In genomic region chr2:178414266-178415247, GRCh38 we compare ENCODE assay signal across 8 cellular contexts. TPM values are rescaled to one million over a fixed set of nuclear protein-coding genes. Genes with fewer than 3 reads are reported as not detected.
DNase-seq lines count a peak whose midpoint lies in the region; ATAC-seq and TF ChIP-seq lines count a peak whose summit lies in the region.

No MANE protein-coding gene starts in this region.

- ATAC-seq in HG02623 (IDR thresholded peaks at IDR 0.05; ENCODE audit: unreplicated experiment) (peak; percentile 78), left cardiac atrium (peak; percentile 97)

- intact Hi-C loops in left cardiac atrium (cut with DNase I) (loop anchor here in 1 of 2 donors (2.0 kb wide), 1 partner anchor 302 kb away; the partner anchor contains the start of gene RBM45), posterior vena cava (cut with DNase I) (loop anchor here in 1 of 2 donors (10.0 kb wide), 1 partner anchor 300 kb away; the partner anchor contains the start of gene RBM45)

- peak overlapping the region; percentile 49 for H3K9ac ChIP-seq in SU-DHL-6 (ENCODE audit: low read length)

- no peaks in the 10 kb centered on the region for H3K36me3 ChIP-seq in SU-DHL-6 (ENCODE audit: low read length)

- H3K79me2 ChIP-seq in SU-DHL-6 (ENCODE audit: insufficient read depth, low read length), result no peaks in the 10 kb centered on the region

- peak overlapping the region; percentile 97 for H2AFZ ChIP-seq in SU-DHL-6 (ENCODE audit: low read depth, low read length, severe bottlenecking)

- peak overlapping the region; percentile 75 for H3K4me2 ChIP-seq in SU-DHL-6 (ENCODE audit: low read depth, low read length, poor library complexity, severe bottlenecking)

- no peaks in the 10 kb centered on the region for H3F3A ChIP-seq in SU-DHL-6 (ENCODE audit: insufficient read depth)

- no peaks in the 10 kb centered on the region for H3K9me3 ChIP-seq in SU-DHL-6 (ENCODE audit: insufficient read depth, low read length)

- DNase-seq in NCI-H1092 treated with DMSO at 0.1 percent for 48 hours (lab: John Stamatoyannopoulos, UW), result peak; percentile 92
- peak; percentile 90 for DNase-seq in amniotic epithelial cell (ENCODE audit: low read depth)
- DNase-seq in left cardiac atrium, result peak; percentile 92
- DNase-seq in posterior vena cava (ENCODE audit: low spot score), result peak; percentile 95
- peak; percentile 92 for DNase-seq in ureter (ENCODE audit: low spot score)

- TF ChIP-seq CTCF in GM12872 (IDR thresholded peaks at IDR 0.05; ENCODE audit: insufficient read depth, low read depth, low read length) (peak; percentile 93), SU-DHL-6 (IDR thresholded peaks at IDR 0.05; ENCODE audit: insufficient read depth, low read length, poor library complexity, severe bottlenecking) (peak; percentile 84)

- H3K27ac ChIP-seq in SU-DHL-6 (ENCODE audit: low read depth, low read length), result no peak overlapping the region

- H3K27me3 ChIP-seq in SU-DHL-6 (ENCODE audit: low read length), result no peaks in the 10 kb centered on the region

- H3K4me3 ChIP-seq in SU-DHL-6 (ENCODE audit: insufficient read depth, low read length, poor library complexity, severe bottlenecking), result peak overlapping the region; percentile 58

- H4K20me1 ChIP-seq in SU-DHL-6 (ENCODE audit: low read depth, low read length), result no peaks in the 10 kb centered on the region

- no peaks in the 10 kb centered on the region for H3K9me2 ChIP-seq in SU-DHL-6 (replicated peaks; ENCODE audit: insufficient read depth, low read length)

RNA-seq across cellular contexts. Expression of gene PRKRA, which starts 36.4 kb away (rescaled TPM):
- total RNA-seq in left cardiac atrium (10 to 100 TPM; 32.1 to 44.3 TPM), posterior vena cava (10 to 100 TPM; 51.0 to 58.9 TPM), ureter (48.1 TPM)

RNA-seq across cellular contexts. Expression of gene PJVK, which starts 36.6 kb away (rescaled TPM):
- 1 to 10 TPM; 1.2 to 1.4 TPM for total RNA-seq in left cardiac atrium
- 1 to 10 TPM; 2.7 to 5.0 TPM for total RNA-seq in posterior vena cava
- total RNA-seq in ureter, result 5.8 TPM
